13 cellular contexts compared by ENCODE assay signal in genomic region chr3:111076732-111077131, GRCh38.
"Had no signal": no experiment of that assay in that cellular context is flagged by ENCODE, and none has a peak within 500 bp of the region (broad histone marks: within the 10 kb centered on the region; RNA-seq: fewer than 3 reads in every experiment).

No MANE protein-coding gene starts in this region.

- H3K27ac Mint-ChIP-seq: activated naive CD8-positive, alpha-beta T cell treated with anti-CD3 and anti-CD28 coated beads for 36 hours; activated T-helper 1 cell treated with anti-CD3 and anti-CD28 coated beads, Interleukin-12 subunit alpha, Interleukin-12 subunit beta, Interleukin-2, Interleukin-4 antibody, amounts not matched to agents 30 ng/mL and 10 ng/mL and 1 ng/mL, durations not matched to agents 14 hours and 24 hours and 36 hours; nephron; stimulated activated memory B cell treated with anti-CD40 and anti-IgM and Interleukin-4, amounts not matched to agents 10 μg/mL and 1 μg/mL and 100 μg/mL, for 72 hours had no signal

- H3K36me3 Mint-ChIP-seq: activated naive CD8-positive, alpha-beta T cell treated with anti-CD3 and anti-CD28 coated beads for 36 hours; stimulated activated memory B cell treated with anti-CD40 and anti-IgM and Interleukin-4, amounts not matched to agents 10 μg/mL and 1 μg/mL and 100 μg/mL, for 72 hours had no signal

- H3K9me3 Mint-ChIP-seq: activated naive CD8-positive, alpha-beta T cell treated with anti-CD3 and anti-CD28 coated beads for 36 hours; activated T-helper 1 cell treated with anti-CD3 and anti-CD28 coated beads, Interleukin-12 subunit alpha, Interleukin-12 subunit beta, Interleukin-2, Interleukin-4 antibody, amounts not matched to agents 30 ng/mL and 10 ng/mL and 1 ng/mL, durations not matched to agents 14 hours and 24 hours and 36 hours; nephron; stimulated activated memory B cell treated with anti-CD40 and anti-IgM and Interleukin-4, amounts not matched to agents 10 μg/mL and 1 μg/mL and 100 μg/mL, for 72 hours had no signal

- H3K4me3 ChIP-seq: body of pancreas, vagina had no signal

- H3K9me3 ChIP-seq: body of pancreas, vagina had no signal

- ATAC-seq: body of pancreas; esophagus mucosa; stimulated activated memory B cell treated with anti-CD40 and anti-IgM and Interleukin-4, amounts not matched to agents 10 μg/mL and 1 μg/mL and 100 μg/mL, for 72 hours had no signal

- H3K27me3 ChIP-seq: body of pancreas, vagina had no signal

- H3K27ac ChIP-seq: body of pancreas, vagina had no signal

- H3K36me3 ChIP-seq: vagina had no signal

- DNase-seq: activated CD4-positive, alpha-beta T cell treated with anti-CD3 and anti-CD28 coated beads, Interleukin-2, amount 50 U/mL, for 1 hour; activated CD8-positive, alpha-beta memory T cell treated with anti-CD3 and anti-CD28 coated beads for 24 hours; activated naive CD8-positive, alpha-beta T cell treated with anti-CD3 and anti-CD28 coated beads for 36 hours; amygdala; body of pancreas; caudate nucleus; hippocampal formation; T-helper 2 cell had no signal

- H3K4me3 Mint-ChIP-seq: activated naive CD8-positive, alpha-beta T cell treated with anti-CD3 and anti-CD28 coated beads for 36 hours; activated T-helper 1 cell treated with anti-CD3 and anti-CD28 coated beads, Interleukin-12 subunit alpha, Interleukin-12 subunit beta, Interleukin-2, Interleukin-4 antibody, amounts not matched to agents 30 ng/mL and 10 ng/mL and 1 ng/mL, durations not matched to agents 14 hours and 24 hours and 36 hours; stimulated activated memory B cell treated with anti-CD40 and anti-IgM and Interleukin-4, amounts not matched to agents 10 μg/mL and 1 μg/mL and 100 μg/mL, for 72 hours had no signal
